10 cellular contexts compared by ENCODE assay signal in genomic region chr6:33075208-33075567, GRCh38. TPM values are rescaled to one million over a fixed set of nuclear protein-coding genes. Genes with fewer than 3 reads are reported as not detected.
DNase-seq lines count a peak whose midpoint lies in the region; ATAC-seq, FAIRE-seq and TF ChIP-seq lines count a peak whose summit lies in the region.
"Had no signal": no experiment of that assay in that cellular context is flagged by ENCODE, and none has a peak within 500 bp of the region (broad histone marks: within the 10 kb centered on the region; RNA-seq: fewer than 3 reads in every experiment).

No MANE protein-coding gene starts in this region.

- H3K27me3 ChIP-seq in right cardiac atrium (ENCODE audit: control insufficient read depth, insufficient read depth) (no peaks in the 10 kb centered on the region), vagina (no peaks in the 10 kb centered on the region), pancreas (peaks cover 0 to 4% (median 0%) of the 10 kb centered on the region in 4 donors)
- H3K27me3 ChIP-seq in effector memory CD4-positive, alpha-beta T cell (replicated peaks; ENCODE audit: control insufficient read depth, insufficient read depth, low read length, poor library complexity, severe bottlenecking), result peaks cover 6% of the 10 kb centered on the region

- ATAC-seq in right cardiac atrium, result no peak
- ATAC-seq in Right ventricle myocardium superior (ENCODE audit: poor library complexity), result no peak
- peak; percentile 4 for ATAC-seq in HG03097 (IDR thresholded peaks at IDR 0.05; ENCODE audit: low FRiP score, unreplicated experiment)
- ATAC-seq in pancreas, result no peak

- peaks cover 4% of the 10 kb centered on the region for H3K4me1 ChIP-seq in right cardiac atrium (ENCODE audit: control insufficient read depth, insufficient read depth, low read length)
- H3K4me1 ChIP-seq in effector memory CD4-positive, alpha-beta T cell (ENCODE audit: control insufficient read depth, insufficient read depth, low read length, poor library complexity, severe bottlenecking), result peaks cover 11% of the 10 kb centered on the region
- H3K4me1 ChIP-seq in vagina, result no peaks in the 10 kb centered on the region
- H3K4me1 ChIP-seq in pancreas, result no peaks in the 10 kb centered on the region

- H3K36me3 ChIP-seq in effector memory CD4-positive, alpha-beta T cell (ENCODE audit: control insufficient read depth, insufficient read depth, low read length), result no peaks in the 10 kb centered on the region
- no peaks in the 10 kb centered on the region for H3K36me3 ChIP-seq in vagina
- H3K36me3 ChIP-seq in pancreas, result no peaks in the 10 kb centered on the region

- FAIRE-seq in pancreas (lab: Jason Lieb, UNC), result no peak
- no peak for FAIRE-seq in urothelium cell line (lab: Jason Lieb, UNC)

- peak overlapping the region; percentile 37 for H3K27ac ChIP-seq in right cardiac atrium (ENCODE audit: low read length)
- H3K27ac ChIP-seq in effector memory CD4-positive, alpha-beta T cell (ENCODE audit: insufficient read depth, low read length, poor library complexity, severe bottlenecking), result peak overlapping the region; percentile 71
- H3K27ac ChIP-seq in vagina, result peak overlapping the region; percentile 54
- H3K27ac ChIP-seq in pancreas, result peak overlapping the region in 2 of 4 donors; percentile 50 to 74

- WGBS in right cardiac atrium, result 87% methylated on average over 4 of the region's 4 CpGs
- 68 to 78% methylated on average over 4 of the region's 4 CpGs for WGBS in pancreas, 2 donors

- no peaks in the 10 kb centered on the region for H3K9me3 ChIP-seq in right cardiac atrium (ENCODE audit: control insufficient read depth, low read length)
- no peaks in the 10 kb centered on the region for H3K9me3 ChIP-seq in effector memory CD4-positive, alpha-beta T cell (ENCODE audit: control insufficient read depth, low read length)
- H3K9me3 ChIP-seq in vagina, result no peaks in the 10 kb centered on the region
- H3K9me3 ChIP-seq in pancreas, result no peaks in the 10 kb centered on the region

- TF ChIP-seq POLR2A in vagina (IDR thresholded peaks at IDR 0.05), result no peak

- intact Hi-C loops in right cardiac atrium (cut with DNase I) (no loop called here), Right ventricle myocardium superior (cut with DNase I) (no loop called here), vagina (cut with DNase I) (no loop called here), pancreas (cut with DNase I) (no loop called here)

- no peak overlapping the region for H3K4me3 ChIP-seq in right cardiac atrium (ENCODE audit: low read length)
- H3K4me3 ChIP-seq in effector memory CD4-positive, alpha-beta T cell (ENCODE audit: insufficient read depth, low read depth, low read length, poor library complexity, severe bottlenecking), result no peak overlapping the region
- no peak overlapping the region for H3K4me3 ChIP-seq in vagina
- no peak overlapping the region for H3K4me3 ChIP-seq in pancreas
- H3K4me3 ChIP-seq: K562 had no signal

- no peak for TF ChIP-seq CTCF in vagina (IDR thresholded peaks at IDR 0.05)
- no peak for TF ChIP-seq CTCF in pancreas (IDR thresholded peaks at IDR 0.05)

- DNase-seq in right cardiac atrium (no peak), Right ventricle myocardium superior (no peak), vagina (ENCODE audit: extremely low spot score in 2 of 2) (no peak), pancreas (no peak), urothelium cell line (ENCODE audit: low spot score) (no peak), dedifferentiated amniotic fluid mesenchymal stem cell (ENCODE audit: extremely low spot score) (no peak)
- no peak for DNase-seq in effector memory CD4-positive, alpha-beta T cell
- DNase-seq: mesendoderm had no signal

RNA-seq across cellular contexts. Expression of gene HLA-DPB1, which starts 0.6 kb away (rescaled TPM):
- total RNA-seq in right cardiac atrium (10 to 100 TPM; 46.2 to 71.0 (median 57.4) TPM), Right ventricle myocardium superior (29.8 TPM), vagina (94.8 TPM), pancreas (100 to 1,000 TPM in 1 of 6 donors, 10 to 100 TPM in 5; 11.8 to 156 (median 23.3) TPM)
- polyA plus RNA-seq in right cardiac atrium (35.9 TPM), pancreas (10 to 100 TPM; 16.7 to 20.8 TPM)

RNA-seq across cellular contexts. Expression of gene HLA-DPA1, which starts 1.7 kb away (rescaled TPM):
- total RNA-seq in right cardiac atrium, result 10 to 100 TPM; 49.5 to 58.6 (median 54.1) TPM
- 31.1 TPM for polyA plus RNA-seq in right cardiac atrium
- 34.1 TPM for total RNA-seq in Right ventricle myocardium superior
- 82.3 TPM for total RNA-seq in vagina
- total RNA-seq in pancreas, result 100 to 1,000 TPM in 1 of 6 donors, 10 to 100 TPM in 2, 1 to 10 TPM in 3; 8.7 to 162 (median 13.5) TPM
- polyA plus RNA-seq in pancreas, result 1 to 10 TPM; 5.5 to 9.1 TPM
